In the genomic region with DNA sequence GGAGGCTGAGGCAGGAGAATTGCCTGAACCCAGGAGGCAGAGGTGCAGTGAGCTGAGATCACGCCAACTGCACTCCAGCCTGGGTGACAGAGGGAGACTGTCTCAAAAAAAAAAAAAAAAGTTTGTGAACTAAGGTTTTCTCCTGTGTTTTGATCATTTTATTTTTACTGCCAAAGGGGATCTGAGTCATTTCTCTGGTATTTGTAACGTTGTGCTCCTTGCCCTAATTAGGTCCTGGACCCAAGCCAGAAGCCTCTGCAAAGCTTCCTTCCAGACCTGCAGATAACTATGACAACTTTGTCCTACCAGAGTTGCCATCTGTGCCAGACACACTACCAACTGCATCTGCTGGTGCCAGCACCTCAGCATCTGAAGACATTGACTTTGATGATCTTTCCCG, we compare ENCODE assay signal across 8 cellular contexts. TPM values are rescaled to one million over a fixed set of nuclear protein-coding genes. Genes with fewer than 3 reads are reported as not detected.
DNase-seq lines count a peak whose midpoint lies in the region; ATAC-seq and TF ChIP-seq lines count a peak whose summit lies in the region.

No MANE protein-coding gene starts in this region.

- H3K9me2 ChIP-seq in GM23248 (ENCODE audit: insufficient read depth): no peaks in the 10 kb centered on the region

- 43 to 44% methylated on average over 3 of the region's 3 CpGs for WGBS in GM23248 (ENCODE audit: low coverage in 1 of 2, low lambda C conversion rate in 2 of 2, missing lambda C conversion rate in 2 of 2), 2 experiments
- 0 to 24% methylated on average over 2 to 3 of the region's 3 CpGs for WGBS in gastroesophageal sphincter (ENCODE audit: low coverage in 1 of 2), 2 donors

- peak; percentile 87 for DNase-seq in GM23248
- DNase-seq in SK-MEL-5 (ENCODE audit: low read depth, low spot score): peak; percentile 35
- DNase-seq in sciatic nerve (ENCODE audit: low spot score): no peak
- no peak for DNase-seq in NCI-H524 treated with DMSO at 0.1 percent for 48 hours (lab: John Stamatoyannopoulos, UW)
- no peak for DNase-seq in KG1 (lab: John Stamatoyannopoulos, UW)
- no peak for DNase-seq in T-cell

- peaks cover 0 to 24% (median 24%) of the 10 kb centered on the region in 3 donors for H3K4me1 Mint-ChIP-seq in T-cell

- no peak for TF ChIP-seq CTCF in gastroesophageal sphincter (IDR thresholded peaks at IDR 0.05)

- intact Hi-C loops in sciatic nerve (cut with DNase I): no loop called here

- TF ChIP-seq POLR2A in gastroesophageal sphincter (IDR thresholded peaks at IDR 0.05): no peak

- H3K9me3 Mint-ChIP-seq in T-cell: no peaks in the 10 kb centered on the region

- H3K4me3 Mint-ChIP-seq in T-cell: no peak overlapping the region

- no peaks in the 10 kb centered on the region for H3K9me3 ChIP-seq in GM23248 (ENCODE audit: low read depth)
- H3K9me3 ChIP-seq in gastroesophageal sphincter: no peaks in the 10 kb centered on the region

- H3K4me3 ChIP-seq in GM23248: no peak overlapping the region
- no peak overlapping the region for H3K4me3 ChIP-seq in gastroesophageal sphincter

- H3K27ac ChIP-seq in GM23248: peak overlapping the region; percentile 62
- peak overlapping the region; percentile 84 to 88 (median 86) for H3K27ac ChIP-seq in gastroesophageal sphincter

- H3K36me3 Mint-ChIP-seq in T-cell: peaks cover 54% of the 10 kb centered on the region

- peaks cover 12% of the 10 kb centered on the region; the same call in 1 of the 2 replicates for H4K20me1 ChIP-seq in GM23248 (ENCODE audit: insufficient read depth)

- H3K4me1 ChIP-seq in GM23248 (ENCODE audit: insufficient read depth): peaks cover 49% of the 10 kb centered on the region
- peaks cover 25 to 66% (median 26%) of the 10 kb centered on the region in 3 donors for H3K4me1 ChIP-seq in gastroesophageal sphincter

- no peak overlapping the region for H3K27ac Mint-ChIP-seq in T-cell

- H3K27me3 ChIP-seq in GM23248 (replicated peaks; ENCODE audit: insufficient read depth) (no peaks in the 10 kb centered on the region), gastroesophageal sphincter (no peaks in the 10 kb centered on the region)

- no peak for TF ChIP-seq EP300 in gastroesophageal sphincter (IDR thresholded peaks at IDR 0.05)

- H3F3A ChIP-seq in GM23248 (ENCODE audit: insufficient read depth): peaks cover 45% of the 10 kb centered on the region

- peak overlapping the region; percentile 2 for H3K4me2 ChIP-seq in GM23248 (ENCODE audit: unreplicated experiment)

- H3K9ac ChIP-seq in GM23248: peak overlapping the region; percentile 51

- in situ Hi-C loops in GM23248 (cut with MboI) (no loop called here), SK-MEL-5 (cut with HindIII; ENCODE audit: low pct_unique_long_range_greater_than_20kb, low sequenced_read_pairs) (no loop called here)

- POLR2A ChIA-PET in T-cell (lab: Charles Lee): no interaction called here

- H2AFZ ChIP-seq in GM23248: no peak overlapping the region

- H3K27me3 Mint-ChIP-seq in T-cell: no peaks in the 10 kb centered on the region

- peak; percentile 80 for ATAC-seq in gastroesophageal sphincter
- peak; percentile 52 for ATAC-seq in sciatic nerve
- no peak for ATAC-seq in T-cell (replicated peaks in 1 of 4)
- ATAC-seq in GM21381 (IDR thresholded peaks at IDR 0.05; ENCODE audit: unreplicated experiment): no peak

- peaks cover 78% of the 10 kb centered on the region for H3K79me2 ChIP-seq in GM23248 (ENCODE audit: insufficient read depth)

- CTCF ChIA-PET in T-cell (lab: Charles Lee): no interaction called here

- H3K36me3 ChIP-seq in GM23248 (ENCODE audit: low read depth) (peaks cover 48% of the 10 kb centered on the region), gastroesophageal sphincter (peaks cover 0 to 65% of the 10 kb centered on the region in 2 donors)

RNA-seq across cellular contexts. Expression of a gene that starts 32.1 kb away (rescaled TPM):
- total RNA-seq in GM23248 (2014; rRNA removed; shearing (Covaris generic)): 149 and 175 TPM in 2 replicates
- 102 and 113 TPM in 2 replicates for polyA plus RNA-seq in GM23248 (2016; fragmentation: Nextera tagmentation; extraction: Ambion mirVana)
- 163 TPM in 2 replicates for total RNA-seq in SK-MEL-5 (2014; rRNA removed; shearing (Covaris generic))
- 98.0 and 120 TPM in 2 replicates for polyA plus RNA-seq in SK-MEL-5 (2015; cell fraction: cytosol; rRNA removed)
- 264 and 347 TPM in 2 replicates for polyA plus RNA-seq in SK-MEL-5 (2015; cell fraction: nucleus; rRNA removed)
- 100 to 1,000 TPM; 156 to 202 (median 189) TPM for total RNA-seq in gastroesophageal sphincter
- total RNA-seq in sciatic nerve: 189 TPM
- total RNA-seq in T-cell: 100 to 1,000 TPM; 249 to 278 (median 263) TPM

RNA-seq across cellular contexts. Expression of a gene that starts 43.4 kb away (rescaled TPM):
- 17.8 and 21.4 TPM in 2 replicates for total RNA-seq in GM23248 (2014; rRNA removed; shearing (Covaris generic))
- polyA plus RNA-seq in GM23248 (2016; fragmentation: Nextera tagmentation; extraction: Ambion mirVana): 5.7 and 6.3 TPM in 2 replicates
- total RNA-seq in SK-MEL-5 (2014; rRNA removed; shearing (Covaris generic)): 4.7 and 6.8 TPM in 2 replicates
- polyA plus RNA-seq in SK-MEL-5 (2015; cell fraction: cytosol; rRNA removed): 4.3 and 8.2 TPM in 2 replicates
- polyA plus RNA-seq in SK-MEL-5 (2015; cell fraction: nucleus; rRNA removed): 2.1 and 4.1 TPM in 2 replicates
- total RNA-seq in gastroesophageal sphincter: 1 to 10 TPM; 2.8 to 10.0 (median 7.3) TPM
- total RNA-seq in sciatic nerve: 6.7 TPM
- total RNA-seq in T-cell: 10 to 100 TPM in 2 of 5 donors, 1 to 10 TPM in 3; 8.0 to 17.9 (median 9.3) TPM

Comparison
In these comparisons a context has a peak if more than half of its experiments do, and no peak if none do; other contexts are left out.
1. DNase-seq: peak in GM23248 (single experiment) and SK-MEL-5 (single experiment); none in sciatic nerve (single experiment), NCI-H524 treated with DMSO at 0.1 percent for 48 hours (single experiment), KG1 (single experiment) and T-cell (0 of 34).
2. ATAC-seq: peak in gastroesophageal sphincter (single experiment) and sciatic nerve (single experiment); none in T-cell (0 of 4) and GM21381 (single experiment).